In the genomic region with DNA sequence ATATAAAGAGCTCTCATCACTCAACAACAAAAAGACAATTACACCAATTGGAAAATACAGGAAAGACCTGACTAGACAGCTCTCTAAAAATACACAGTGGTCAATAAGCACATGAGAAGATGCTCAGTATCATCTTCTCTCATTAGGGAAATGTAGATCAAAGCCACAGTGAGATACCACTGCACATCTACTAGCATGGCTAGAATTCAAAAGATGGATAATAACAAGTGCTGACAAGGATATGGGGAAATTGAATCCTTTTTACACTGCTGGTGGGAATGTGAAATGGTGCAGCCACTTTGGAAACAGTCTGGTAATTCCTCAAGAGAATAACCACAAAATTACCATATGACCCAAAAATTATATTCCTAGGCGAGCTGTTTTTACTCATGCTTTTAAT, we compare ENCODE assay signal across 3 cellular contexts.
A peak's percentile ranks its signal among the peaks of the same experiment; 100 is the strongest.
TF ChIP-seq lines count a peak whose summit lies in the region.

No MANE protein-coding gene starts in this region.

TF ChIP-seq in SK-N-SH, 30 proteins besides CTCF, POLR2A, EP300 and RAD21:
- TF ChIP-seq, protein P1, sequence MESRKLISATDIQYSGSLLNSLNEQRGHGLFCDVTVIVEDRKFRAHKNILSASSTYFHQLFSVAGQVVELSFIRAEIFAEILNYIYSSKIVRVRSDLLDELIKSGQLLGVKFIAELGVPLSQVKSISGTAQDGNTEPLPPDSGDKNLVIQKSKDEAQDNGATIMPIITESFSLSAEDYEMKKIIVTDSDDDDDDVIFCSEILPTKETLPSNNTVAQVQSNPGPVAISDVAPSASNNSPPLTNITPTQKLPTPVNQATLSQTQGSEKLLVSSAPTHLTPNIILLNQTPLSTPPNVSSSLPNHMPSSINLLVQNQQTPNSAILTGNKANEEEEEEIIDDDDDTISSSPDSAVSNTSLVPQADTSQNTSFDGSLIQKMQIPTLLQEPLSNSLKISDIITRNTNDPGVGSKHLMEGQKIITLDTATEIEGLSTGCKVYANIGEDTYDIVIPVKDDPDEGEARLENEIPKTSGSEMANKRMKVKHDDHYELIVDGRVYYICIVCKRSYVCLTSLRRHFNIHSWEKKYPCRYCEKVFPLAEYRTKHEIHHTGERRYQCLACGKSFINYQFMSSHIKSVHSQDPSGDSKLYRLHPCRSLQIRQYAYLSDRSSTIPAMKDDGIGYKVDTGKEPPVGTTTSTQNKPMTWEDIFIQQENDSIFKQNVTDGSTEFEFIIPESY (IDR thresholded peaks at IDR 0.05; ENCODE audit: borderline replicate concordance, low read depth), result no peak
- TF ChIP-seq TEAD4 (IDR thresholded peaks at IDR 0.05; ENCODE audit: borderline replicate concordance, insufficient read depth), result no peak
- TF ChIP-seq MXI1 (IDR thresholded peaks at IDR 0.05; ENCODE audit: low read depth, low read length), result no peak
- no peak for TF ChIP-seq NFIC (IDR thresholded peaks at IDR 0.05; ENCODE audit: borderline replicate concordance)

TF ChIP-seq in SK-N-SH treated with all-trans-retinoic acid at 6 μM for 48 hours, 23 proteins besides CTCF, POLR2A, EP300 and RAD21:
- TF ChIP-seq CSRNP3 (CRISPR knock-in tag; IDR thresholded peaks at IDR 0.05), result no peak
- TF ChIP-seq GLIS3 (CRISPR knock-in tag; IDR thresholded peaks at IDR 0.05), result no peak

TF ChIP-seq in K562, 482 proteins besides CTCF, POLR2A, EP300 and RAD21:
- TF ChIP-seq SMARCB1 (IDR thresholded peaks at IDR 0.05; ENCODE audit: insufficient read length, low read depth) (no peak), JUN (IDR thresholded peaks at IDR 0.05; ENCODE audit: borderline replicate concordance, low read depth, low read length) (no peak), JUN (CRISPR knock-in tag; IDR thresholded peaks at IDR 0.05; ENCODE audit: borderline replicate concordance) (no peak), VEZF1 (CRISPR knock-in tag; IDR thresholded peaks at IDR 0.05) (no peak), TRIM28 (IDR thresholded peaks at IDR 0.05) (0 out of 2 replicates have a peak, but pooled peaks have one; percentile 46), ZNF184 (CRISPR knock-in tag; IDR thresholded peaks at IDR 0.05) (peak; percentile 95), BCOR (IDR thresholded peaks at IDR 0.05) (peak; percentile 67; the same call in 1 of the 2 replicates), GTF2A2 (tag; IDR thresholded peaks at IDR 0.05) (no peak), ZNF76 (CRISPR knock-in tag; IDR thresholded peaks at IDR 0.05; ENCODE audit: borderline replicate concordance) (no peak), ZBTB49 (CRISPR knock-in tag; IDR thresholded peaks at IDR 0.05; ENCODE audit: borderline replicate concordance) (no peak), RBM25 (IDR thresholded peaks at IDR 0.05; ENCODE audit: low read depth, low read length, severe bottlenecking) (peak; percentile 78), XRCC5 (IDR thresholded peaks at IDR 0.05; ENCODE audit: low read depth, low read length) (no peak)
- TF ChIP-seq, protein P2, sequence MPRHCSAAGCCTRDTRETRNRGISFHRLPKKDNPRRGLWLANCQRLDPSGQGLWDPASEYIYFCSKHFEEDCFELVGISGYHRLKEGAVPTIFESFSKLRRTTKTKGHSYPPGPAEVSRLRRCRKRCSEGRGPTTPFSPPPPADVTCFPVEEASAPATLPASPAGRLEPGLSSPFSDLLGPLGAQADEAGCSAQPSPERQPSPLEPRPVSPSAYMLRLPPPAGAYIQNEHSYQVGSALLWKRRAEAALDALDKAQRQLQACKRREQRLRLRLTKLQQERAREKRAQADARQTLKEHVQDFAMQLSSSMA (CRISPR knock-in tag; IDR thresholded peaks at IDR 0.05), result no peak
